In the genomic region with DNA sequence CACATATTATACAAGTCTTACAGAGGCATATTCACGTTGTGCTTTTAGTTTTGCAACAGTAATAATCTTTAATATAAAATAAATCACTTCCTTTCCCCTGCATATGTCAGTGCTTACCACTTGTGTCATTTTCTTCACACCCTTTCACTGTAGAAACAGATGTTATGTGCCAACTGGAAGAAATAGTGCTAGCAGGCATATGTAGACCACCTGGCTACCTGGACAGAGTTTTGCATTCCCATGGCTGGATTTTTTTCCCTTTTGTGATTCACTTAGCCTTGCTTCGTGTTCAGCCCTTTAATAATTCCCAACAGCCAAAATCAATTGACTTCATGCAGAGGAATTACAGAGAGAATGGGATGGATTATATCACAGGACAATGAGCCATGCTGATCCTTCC, we compare ENCODE assay signal across 26 cellular contexts.
"Had no signal": no experiment of that assay in that cellular context is flagged by ENCODE, and none has a peak within 500 bp of the region (broad histone marks: within the 10 kb centered on the region; RNA-seq: fewer than 3 reads in every experiment).

No MANE protein-coding gene starts in this region.

- DNase-seq: hippocampal formation; kidney; left colon; left lung; lower lobe of right lung; mammary epithelial cell; mesenchymal stem cell; naive B cell; natural killer cell; nephron progenitor cell; ovary; right lobe of liver; stimulated activated CD4-positive, alpha-beta T cell treated with anti-CD3 and anti-CD28 coated beads, Interleukin-1b, Interleukin-23, amount 100 ng/mL, for 48 hours; stimulated activated CD4-positive, alpha-beta T cell treated with anti-CD3 and anti-CD28 coated beads, Interleukin-2, amount 100 ng/mL, for 48 hours; stimulated activated CD4-positive, alpha-beta T cell treated with anti-CD3 and anti-CD28 coated beads, Interleukin-4, amount 100 ng/mL, for 4 hours; stimulated activated CD8-positive, alpha-beta memory T cell treated with anti-CD3 and anti-CD28 coated beads, Interleukin-4, amount 100 ng/mL, for 48 hours; stimulated activated naive CD4-positive, alpha-beta T cell treated with Interleukin-2 at 50 U/mL for 16 hours; stimulated activated naive CD8-positive, alpha-beta T cell treated with anti-CD3 and anti-CD28 coated beads, Interleukin-15, amount 100 ng/mL, for 72 hours; substantia nigra; testis; thyroid gland; transverse colon; upper lobe of left lung had no signal

- H3K4me1 Mint-ChIP-seq: naive B cell; natural killer cell; nephron progenitor cell; stimulated activated memory B cell treated with anti-CD40 and anti-IgM and Interleukin-4, amounts not matched to agents 10 μg/mL and 1 μg/mL and 100 μg/mL, for 72 hours; stimulated activated naive CD8-positive, alpha-beta T cell treated with anti-CD3 and anti-CD28 coated beads, Interleukin-15, amount 100 ng/mL, for 72 hours had no signal

- H3K4me3 Mint-ChIP-seq: naive B cell; natural killer cell; nephron progenitor cell; stimulated activated memory B cell treated with anti-CD40 and anti-IgM and Interleukin-4, amounts not matched to agents 10 μg/mL and 1 μg/mL and 100 μg/mL, for 72 hours; stimulated activated naive CD8-positive, alpha-beta T cell treated with anti-CD3 and anti-CD28 coated beads, Interleukin-15, amount 100 ng/mL, for 72 hours had no signal

- H3K27ac Mint-ChIP-seq: natural killer cell; nephron progenitor cell; progenitor cell of endocrine pancreas; stimulated activated memory B cell treated with anti-CD40 and anti-IgM and Interleukin-4, amounts not matched to agents 10 μg/mL and 1 μg/mL and 100 μg/mL, for 72 hours; stimulated activated naive CD8-positive, alpha-beta T cell treated with anti-CD3 and anti-CD28 coated beads, Interleukin-15, amount 100 ng/mL, for 72 hours had no signal

- H3K27me3 Mint-ChIP-seq: naive B cell; progenitor cell of endocrine pancreas; stimulated activated memory B cell treated with anti-CD40 and anti-IgM and Interleukin-4, amounts not matched to agents 10 μg/mL and 1 μg/mL and 100 μg/mL, for 72 hours; stimulated activated naive CD8-positive, alpha-beta T cell treated with anti-CD3 and anti-CD28 coated beads, Interleukin-15, amount 100 ng/mL, for 72 hours had no signal

- FAIRE-seq: islet of Langerhans had no signal

- H3K36me3 Mint-ChIP-seq: naive B cell; natural killer cell; stimulated activated memory B cell treated with anti-CD40 and anti-IgM and Interleukin-4, amounts not matched to agents 10 μg/mL and 1 μg/mL and 100 μg/mL, for 72 hours had no signal

- ATAC-seq: left colon; left lung; lower lobe of right lung; natural killer cell; right lobe of liver; stimulated activated memory B cell treated with anti-CD40 and anti-IgM and Interleukin-4, amounts not matched to agents 10 μg/mL and 1 μg/mL and 100 μg/mL, for 72 hours; stimulated activated naive CD8-positive, alpha-beta T cell treated with anti-CD3 and anti-CD28 coated beads, Interleukin-15, amount 100 ng/mL, for 72 hours had no signal
